20 cellular contexts compared by ENCODE assay signal in the genomic region with DNA sequence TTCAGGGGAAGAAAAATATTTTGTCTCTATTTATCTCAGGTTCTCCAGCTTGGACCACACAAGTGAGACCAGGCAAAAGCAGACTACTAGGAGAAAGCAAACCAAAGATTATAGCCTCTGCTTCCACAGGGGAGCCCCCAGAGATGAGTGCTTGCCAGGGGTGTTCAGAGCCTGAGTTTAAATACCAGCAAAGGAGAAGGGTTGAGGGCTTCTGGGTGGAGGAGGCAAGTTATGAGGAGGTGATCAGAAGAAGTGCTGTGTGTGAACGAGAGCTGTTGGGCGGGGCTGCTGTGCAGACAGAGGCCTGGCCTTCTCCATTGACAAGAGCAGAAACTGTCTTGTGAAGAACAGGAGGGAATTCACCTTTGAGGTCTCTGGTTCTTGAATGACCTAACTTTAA.
"Had no signal": no experiment of that assay in that cellular context is flagged by ENCODE, and none has a peak within 500 bp of the region (broad histone marks: within the 10 kb centered on the region; RNA-seq: fewer than 3 reads in every experiment).

No MANE protein-coding gene starts in this region.

- H3K9me3 ChIP-seq: prostate gland, right atrium auricular region, thyroid gland had no signal

- H3K27ac ChIP-seq: dorsolateral prefrontal cortex, parathyroid adenoma, prostate gland, right atrium auricular region, thyroid gland had no signal

- H3K4me1 ChIP-seq: parathyroid adenoma, prostate gland, right atrium auricular region, thyroid gland had no signal

- H3K79me2 ChIP-seq: parathyroid adenoma had no signal

- H3K4me3 Mint-ChIP-seq: natural killer cell; stimulated activated naive CD8-positive, alpha-beta T cell treated with anti-CD3 and anti-CD28 coated beads, Interleukin-15, amount 100 ng/mL, for 72 hours; type B pancreatic cell had no signal

- H3K4me2 ChIP-seq: smooth muscle cell had no signal

- H3K4me3 ChIP-seq: dorsolateral prefrontal cortex, prostate gland, right atrium auricular region, smooth muscle cell, thyroid gland had no signal

- DNase-seq: cerebellar nuclear complex; effector CD4-positive, alpha-beta T cell; mesenchymal stem cell; natural killer cell; occipital lobe; stimulated activated CD4-positive, alpha-beta T cell treated with anti-CD3 and anti-CD28 coated beads, Interleukin-12 subunit alpha, Interleukin-12 subunit beta, amount 100 ng/mL, for 4 hours; stimulated activated CD4-positive, alpha-beta T cell treated with anti-CD3 and anti-CD28 coated beads, Interleukin-1b, Interleukin-23, amount 100 ng/mL, for 48 hours; stimulated activated CD4-positive, alpha-beta T cell treated with anti-CD3 and anti-CD28 coated beads, Interleukin-4, amount 100 ng/mL, for 1 hour; stimulated activated CD8-positive, alpha-beta memory T cell treated with anti-CD3 and anti-CD28 coated beads, Interleukin-4, amount 100 ng/mL, for 48 hours; stimulated activated naive CD4-positive, alpha-beta T cell; stimulated activated naive CD8-positive, alpha-beta T cell treated with anti-CD3 and anti-CD28 coated beads, Interleukin-15, amount 100 ng/mL, for 72 hours; thyroid gland had no signal

- H3K36me3 ChIP-seq: prostate gland, right atrium auricular region, thyroid gland had no signal

- H3K36me3 Mint-ChIP-seq: natural killer cell, type B pancreatic cell had no signal

- H2AFZ ChIP-seq: parathyroid adenoma had no signal

- H3K27me3 ChIP-seq: right atrium auricular region, thyroid gland had no signal

- H3K27ac Mint-ChIP-seq: natural killer cell; stimulated activated naive CD8-positive, alpha-beta T cell treated with anti-CD3 and anti-CD28 coated beads, Interleukin-15, amount 100 ng/mL, for 72 hours; type B pancreatic cell had no signal

- H3K9me3 Mint-ChIP-seq: natural killer cell; stimulated activated naive CD8-positive, alpha-beta T cell treated with anti-CD3 and anti-CD28 coated beads, Interleukin-15, amount 100 ng/mL, for 72 hours; type B pancreatic cell had no signal

- ATAC-seq: left lobe of liver; natural killer cell; sciatic nerve; stimulated activated naive CD8-positive, alpha-beta T cell treated with anti-CD3 and anti-CD28 coated beads, Interleukin-15, amount 100 ng/mL, for 72 hours had no signal
